Comparison of ENCODE assay signal across 12 cellular contexts in genomic region chr17:42985225-42985624, GRCh38. TPM values are rescaled to one million over a fixed set of nuclear protein-coding genes. Genes with fewer than 3 reads are reported as not detected.
A peak's percentile ranks its signal among the peaks of the same experiment; 100 is the strongest.
DNase-seq lines count a peak whose midpoint lies in the region; ATAC-seq, FAIRE-seq and TF ChIP-seq lines count a peak whose summit lies in the region.
"Had no signal": no experiment of that assay in that cellular context is flagged by ENCODE, and none has a peak within 500 bp of the region (broad histone marks: within the 10 kb centered on the region; RNA-seq: fewer than 3 reads in every experiment).

No MANE protein-coding gene starts in this region.

- FAIRE-seq in kidney (lab: Jason Lieb, UNC): no peak

- peak overlapping the region; percentile 30 to 86 for H3K27ac ChIP-seq in left lung
- H3K27ac ChIP-seq in kidney (ENCODE audit: low read depth in 2 of 2, low read length in 2 of 2): no peak overlapping the region

- no peak overlapping the region for H3K9ac ChIP-seq in kidney (ENCODE audit: low read length in 2 of 2)

- H3K9me3 ChIP-seq in left lung: no peaks in the 10 kb centered on the region
- no peaks in the 10 kb centered on the region for H3K9me3 ChIP-seq in kidney (ENCODE audit: control insufficient read depth in 1 of 2, low read length in 2 of 2)

- DNase-seq in CD1c-positive myeloid dendritic cell (ENCODE audit: extremely low spot score) (peak; percentile 88), NOMO-1 treated with dmso at 0.1 percent for 144 hours (lab: John Stamatoyannopoulos, UW; ENCODE audit: unreplicated experiment) (peak; percentile 85), left lung (no peak), Right ventricle myocardium inferior (ENCODE audit: missing footprints) (no peak), kidney (no peak)
- DNase-seq: activated T-cell treated with anti-CD3 and anti-CD28 coated beads for 4 hours, C1 segment of cervical spinal cord, glutamatergic neuron, SW 1271 had no signal

- peaks cover 9 to 51% of the 10 kb centered on the region in 2 donors for H3K4me1 ChIP-seq in left lung
- peaks cover 0 to 7% of the 10 kb centered on the region in 2 donors for H3K4me1 ChIP-seq in kidney (ENCODE audit: control insufficient read depth in 1 of 2, insufficient read depth in 1 of 2, low read depth in 1 of 2, low read length in 2 of 2)

- TF ChIP-seq CTCF in left lung (IDR thresholded peaks at IDR 0.05) (no peak), kidney (IDR thresholded peaks at IDR 0.05; ENCODE audit: borderline replicate concordance, extremely low read depth, insufficient read depth) (no peak)

- intact Hi-C loops in left lung (cut with DNase I) (no loop called here), Right ventricle myocardium inferior (cut with DNase I) (no loop called here), kidney (cut with DNase I) (no loop called here)

- peaks cover 0 to 53% of the 10 kb centered on the region in 2 donors for H3K36me3 ChIP-seq in left lung
- H3K36me3 ChIP-seq in kidney (ENCODE audit: control insufficient read depth in 1 of 2, insufficient read depth in 2 of 2, low read length in 2 of 2): peaks cover 19 to 21% of the 10 kb centered on the region in 2 donors

- no peaks in the 10 kb centered on the region for H3K27me3 ChIP-seq in left lung

- H3K4me3 ChIP-seq in left lung (no peak overlapping the region), kidney (ENCODE audit: low read length in 2 of 2) (no peak overlapping the region)

- ATAC-seq in GM21447 (IDR thresholded peaks at IDR 0.05; ENCODE audit: unreplicated experiment): peak; percentile 55
- ATAC-seq in left lung: peak; percentile 24
- no peak for ATAC-seq in Right ventricle myocardium inferior
- no peak for ATAC-seq in GM21360 (IDR thresholded peaks at IDR 0.05; ENCODE audit: unreplicated experiment)
- ATAC-seq in esophagus mucosa: no peak

RNA-seq across cellular contexts. Expression of gene RUNDC1, which starts 4.9 kb away (rescaled TPM):
- total RNA-seq in left lung (10 to 100 TPM; 14.9 to 16.9 TPM), Right ventricle myocardium inferior (10.4 TPM), esophagus mucosa (5.8 TPM), kidney (19.5 TPM)
- polyA plus RNA-seq in kidney (ENCODE audit: insufficient read depth, low read depth, low replicate concordance): 10.1 TPM

RNA-seq across cellular contexts. Expression of gene PTGES3L, which starts 5.3 kb away (rescaled TPM):
- total RNA-seq in left lung (under 1 TPM; 0.26 to 0.65 TPM), Right ventricle myocardium inferior (51.0 TPM), esophagus mucosa (0.28 TPM), kidney (0.85 TPM)
- polyA plus RNA-seq in kidney (ENCODE audit: insufficient read depth, low read depth, low replicate concordance): 1.2 TPM

RNA-seq across cellular contexts. Expression of gene RPL27, which starts 13.0 kb away (rescaled TPM):
- total RNA-seq in left lung (100 to 1,000 TPM; 842 to 909 TPM), Right ventricle myocardium inferior (791 TPM), esophagus mucosa (1,265 TPM), kidney (759 TPM)
- 1,823 TPM for polyA plus RNA-seq in kidney (ENCODE audit: insufficient read depth, low read depth, low replicate concordance)

RNA-seq across cellular contexts. Expression of gene AARSD1, which starts 21.0 kb away (rescaled TPM):
- 10 to 100 TPM; 27.5 to 34.7 TPM for total RNA-seq in left lung
- 32.1 TPM for total RNA-seq in Right ventricle myocardium inferior
- 17.8 TPM for total RNA-seq in esophagus mucosa
- total RNA-seq in kidney: 35.8 TPM
- polyA plus RNA-seq in kidney (ENCODE audit: insufficient read depth, low read depth, low replicate concordance): 45.6 TPM

RNA-seq across cellular contexts. Expression of gene IFI35, which starts 21.4 kb away (rescaled TPM):
- total RNA-seq in left lung: 10 to 100 TPM; 39.0 to 41.5 TPM
- 15.9 TPM for total RNA-seq in Right ventricle myocardium inferior
- 7.7 TPM for total RNA-seq in esophagus mucosa
- total RNA-seq in kidney: 41.4 TPM
- 58.6 TPM for polyA plus RNA-seq in kidney (ENCODE audit: insufficient read depth, low read depth, low replicate concordance)

Comparison
In these comparisons a context has a peak if more than half of its experiments do, and no peak if none do; other contexts are left out.
1. DNase-seq: peak in CD1c-positive myeloid dendritic cell (single experiment) and NOMO-1 treated with dmso at 0.1 percent for 144 hours (single experiment); none in left lung (0 of 2), Right ventricle myocardium inferior (single experiment) and kidney (single experiment).
2. ATAC-seq: peak in GM21447 (single experiment) and left lung (single experiment); none in Right ventricle myocardium inferior (single experiment), GM21360 (single experiment) and esophagus mucosa (single experiment).
3. H3K27ac ChIP-seq: peak in left lung (2 of 2); none in kidney (0 of 2).
4. RNA of gene PTGES3L, which starts 5.3 kb away (total RNA-seq): 51.0 TPM in Right ventricle myocardium inferior (single experiment); 0.85 TPM in kidney (single experiment), 0.26 to 0.65 TPM in left lung and 0.28 TPM in esophagus mucosa (single experiment); every median in the first group is over 10 times any median in the second.